8 cellular contexts compared by ENCODE assay signal in genomic region chr20:32482251-32483220, GRCh38.
DNase-seq lines count a peak whose midpoint lies in the region; ATAC-seq and TF ChIP-seq lines count a peak whose summit lies in the region.

No MANE protein-coding gene starts in this region.

- H3K4me1 ChIP-seq in gastroesophageal sphincter (peaks cover 0 to 73% (median 20%) of the 10 kb centered on the region in 3 donors), osteoblast (ENCODE audit: insufficient read depth, low read length) (peaks cover 4% of the 10 kb centered on the region)

- H3K79me2 ChIP-seq in osteoblast (ENCODE audit: insufficient read depth, low read length): peaks cover 40% of the 10 kb centered on the region

- no peak for TF ChIP-seq CTCF in gastroesophageal sphincter (IDR thresholded peaks at IDR 0.05)
- no peak for TF ChIP-seq CTCF in osteoblast (IDR thresholded peaks at IDR 0.05; ENCODE audit: extremely low read depth, low read depth, low read length)

- WGBS in gastroesophageal sphincter (ENCODE audit: low coverage in 1 of 2), 2 donors: 0 to 8% methylated on average over 2 to 18 of the region's 88 CpGs

- no peaks in the 10 kb centered on the region for H3K36me3 ChIP-seq in gastroesophageal sphincter
- no peaks in the 10 kb centered on the region for H3K36me3 ChIP-seq in osteoblast (ENCODE audit: insufficient read depth, low read length)

- DNase-seq in Daoy (ENCODE audit: low read depth): peak; percentile 42
- DNase-seq in NAMALWA (ENCODE audit: low spot score): peak; percentile 33
- DNase-seq in activated T-helper 9 cell treated with anti-CD3 and anti-CD28 coated beads, Interleukin-2, amount 50 U/mL, for 16 hours (ENCODE audit: low read depth): peak; percentile 15
- DNase-seq in osteoblast (ENCODE audit: insufficient read length, low spot score, missing footprints): peak; percentile 82
- no peak for DNase-seq in NCI-H226
- DNase-seq in OCI-M2 (lab: John Stamatoyannopoulos, UW; ENCODE audit: unreplicated experiment): no peak

- no peaks in the 10 kb centered on the region for H3K27me3 ChIP-seq in gastroesophageal sphincter
- H3K27me3 ChIP-seq in osteoblast (ENCODE audit: insufficient read depth, low read length): peaks cover 4% of the 10 kb centered on the region

- peak overlapping the region; percentile 80 for H3K4me2 ChIP-seq in osteoblast (ENCODE audit: insufficient read depth, low read length)

- H2AFZ ChIP-seq in osteoblast (ENCODE audit: low read length): peak overlapping the region; percentile 56

- H4K20me1 ChIP-seq in osteoblast (ENCODE audit: insufficient read depth, low read length): peaks cover 40% of the 10 kb centered on the region

- H3K9me3 ChIP-seq in gastroesophageal sphincter: no peaks in the 10 kb centered on the region
- H3K9me3 ChIP-seq in osteoblast (ENCODE audit: low read depth, low read length): no peaks in the 10 kb centered on the region

- TF ChIP-seq EP300 in gastroesophageal sphincter (IDR thresholded peaks at IDR 0.05): no peak

- peak overlapping the region; percentile 92 to 95 for H3K4me3 ChIP-seq in gastroesophageal sphincter
- peak overlapping the region; percentile 83 for H3K4me3 ChIP-seq in osteoblast (ENCODE audit: insufficient read depth, low read length)

- TF ChIP-seq POLR2A in gastroesophageal sphincter (IDR thresholded peaks at IDR 0.05): no peak

- ATAC-seq in gastroesophageal sphincter: peak; percentile 39
- ATAC-seq in GM18511 (IDR thresholded peaks at IDR 0.05; ENCODE audit: unreplicated experiment): no peak

- H3K27ac ChIP-seq in gastroesophageal sphincter (peak overlapping the region; percentile 56 to 91 (median 87)), osteoblast (ENCODE audit: low read depth, low read length) (no peak overlapping the region)

Comparison
In these comparisons a context has a peak if more than half of its experiments do, and no peak if none do; other contexts are left out.
1. DNase-seq: peak in Daoy (single experiment), NAMALWA (single experiment), activated T-helper 9 cell treated with anti-CD3 and anti-CD28 coated beads, Interleukin-2, amount 50 U/mL, for 16 hours (single experiment) and osteoblast (single experiment); none in NCI-H226 (single experiment) and OCI-M2 (single experiment).